23 cellular contexts compared by ENCODE assay signal in the genomic region with DNA sequence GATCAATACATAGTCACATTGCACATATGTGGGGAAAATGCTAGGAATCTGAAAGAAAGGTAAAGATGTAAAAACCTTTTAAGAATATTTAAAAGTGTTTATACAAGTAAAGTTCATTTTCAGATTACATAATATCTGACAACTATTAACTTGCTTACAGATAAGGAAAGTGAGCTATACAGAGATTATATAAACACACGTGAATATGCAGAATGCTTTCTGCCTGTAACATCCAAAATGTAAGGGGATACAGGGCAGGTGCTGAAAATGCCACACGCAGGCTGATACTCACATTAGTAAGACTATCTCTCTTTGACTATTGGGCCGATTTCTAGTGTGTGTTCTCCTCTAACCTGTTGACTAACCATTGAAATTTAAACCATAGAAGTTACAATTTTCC. TPM values are rescaled to one million over a fixed set of nuclear protein-coding genes. Genes with fewer than 3 reads are reported as not detected.
A peak's percentile ranks its signal among the peaks of the same experiment; 100 is the strongest.
DNase-seq lines count a peak whose midpoint lies in the region; ATAC-seq and TF ChIP-seq lines count a peak whose summit lies in the region.
"Had no signal": no experiment of that assay in that cellular context is flagged by ENCODE, and none has a peak within 500 bp of the region (broad histone marks: within the 10 kb centered on the region; RNA-seq: fewer than 3 reads in every experiment).

No MANE protein-coding gene starts in this region.

- no peak overlapping the region for H2AK5ac ChIP-seq in IMR-90 (ENCODE audit: low read depth, low read length)

- ATAC-seq in IMR-90 (ENCODE audit: low read depth) (peak; percentile 53; the same call in 1 of the 2 replicates), left lobe of liver (peak; percentile 47), HG03175 (IDR thresholded peaks at IDR 0.05; ENCODE audit: unreplicated experiment) (no peak)
- ATAC-seq: GM23338, Panc1 had no signal

- H3K4me3 Mint-ChIP-seq in activated naive CD4-positive, alpha-beta T cell treated with anti-CD3 and anti-CD28 coated beads, Interleukin-2, amount 10 ng/mL, durations not matched to agents 7 days and 5 days: no peak overlapping the region
- H3K4me3 Mint-ChIP-seq: CD8-positive, alpha-beta memory T cell; GM23338 had no signal

- H3K4me1 Mint-ChIP-seq in activated naive CD4-positive, alpha-beta T cell treated with anti-CD3 and anti-CD28 coated beads, Interleukin-2, amount 10 ng/mL, durations not matched to agents 7 days and 5 days: peaks cover 6% of the 10 kb centered on the region
- H3K4me1 Mint-ChIP-seq: GM23338 had no signal

- H3K14ac ChIP-seq in IMR-90 (replicated peaks; ENCODE audit: low read depth, low read length): no peak overlapping the region

- CTCF ChIA-PET in IMR-90 (lab: Yijun Ruan, JAX): no interaction called here
- CTCF ChIA-PET in activated naive CD4-positive, alpha-beta T cell treated with anti-CD3 and anti-CD28 coated beads, Interleukin-2, amount 10 ng/mL, durations not matched to agents 7 days and 5 days (lab: Charles Lee): no interaction called here

- no peak overlapping the region for H2BK5ac ChIP-seq in IMR-90 (ENCODE audit: low read depth, low read length, poor library complexity, severe bottlenecking)

- no peak overlapping the region for H3K18ac ChIP-seq in IMR-90 (ENCODE audit: low read depth, low read length)

- no peak overlapping the region for H2BK15ac ChIP-seq in IMR-90 (ENCODE audit: low read depth, low read length)

- peaks cover 13% of the 10 kb centered on the region for H3K9me3 Mint-ChIP-seq in activated naive CD4-positive, alpha-beta T cell treated with anti-CD3 and anti-CD28 coated beads, Interleukin-2, amount 10 ng/mL, durations not matched to agents 7 days and 5 days

- H3K9me1 ChIP-seq in IMR-90 (ENCODE audit: insufficient read depth, low read length): peaks cover 6% of the 10 kb centered on the region

- no peak overlapping the region for H3K4ac ChIP-seq in IMR-90 (ENCODE audit: low read depth, low read length)

- H3K36me3 Mint-ChIP-seq in activated naive CD4-positive, alpha-beta T cell treated with anti-CD3 and anti-CD28 coated beads, Interleukin-2, amount 10 ng/mL, durations not matched to agents 7 days and 5 days: peaks cover 66% of the 10 kb centered on the region

- H2AK9ac ChIP-seq in IMR-90 (replicated peaks; ENCODE audit: low read depth, low read length, poor library complexity): no peak overlapping the region

- TF ChIP-seq CTCF in 22Rv1 (IDR thresholded peaks at IDR 0.05): no peak
- TF ChIP-seq CTCF in IMR-90 (conservative IDR thresholded peaks at IDR 0.05; ENCODE audit: low read depth, low read length): no peak
- no peak for TF ChIP-seq CTCF in Peyer's patch (IDR thresholded peaks at IDR 0.05)

- no CpG with 5 or more reads among the region's 3 CpGs for WGBS in IMR-90 (ENCODE audit: extremely low coverage in 2 of 2, insufficient read length in 1 of 2), 2 experiments

- in situ Hi-C loops in IMR-90 (cut with MboI; ENCODE audit: low sequenced_read_pairs): no loop called here

- DNase-seq in IMR-90 (peak; percentile 36), Peyer's patch (no peak), left lobe of liver (ENCODE audit: low spot score) (no peak), T-helper 9 cell (no peak), NCI-H1694 treated with DMSO at 0.1 percent for 48 hours (lab: John Stamatoyannopoulos, UW) (no peak)
- DNase-seq in activated naive CD4-positive, alpha-beta T cell treated with anti-CD3 and anti-CD28 coated beads, Interleukin-2, amount 10 ng/mL, durations not matched to agents 7 days and 5 days: no peak
- DNase-seq: AML-193; C1 segment of cervical spinal cord; CD8-positive, alpha-beta memory T cell; Kasumi-1; MG63; NCI-H1417; NCI-H187 treated with DMSO at 0.1 percent for 48 hours; NCI-H226; NCI-H524; NCI-H774; NK-92 treated with Interleukin-12 subunit alpha and Interleukin-12 subunit beta, amount 100 ng/mL, for 24 hours; SJCRH30 had no signal

- no peaks in the 10 kb centered on the region for H3K27me3 Mint-ChIP-seq in activated naive CD4-positive, alpha-beta T cell treated with anti-CD3 and anti-CD28 coated beads, Interleukin-2, amount 10 ng/mL, durations not matched to agents 7 days and 5 days

- H4K20me1 ChIP-seq in IMR-90 (ENCODE audit: insufficient read depth, low read length): no peaks in the 10 kb centered on the region; the same call in 1 of the 2 replicates

- dilution Hi-C loops in IMR-90 (cut with HindIII; ENCODE audit: low sequenced_read_pairs, unreplicated experiment): no loop called here

- H3K27me3 ChIP-seq in IMR-90 (ENCODE audit: control insufficient read depth, insufficient read depth, low read length) (no peaks in the 10 kb centered on the region), Peyer's patch (no peaks in the 10 kb centered on the region)
- H3K27me3 ChIP-seq: MG63, SJCRH30 had no signal

- H3K36me3 ChIP-seq in IMR-90 (ENCODE audit: control insufficient read depth, insufficient read depth, low read length) (peaks cover 10% of the 10 kb centered on the region), Peyer's patch (peaks cover 0 to 1% (median 0%) of the 10 kb centered on the region in 3 donors)
- H3K36me3 ChIP-seq: HAP-1, MG63 had no signal

- no peak for TF ChIP-seq POLR2A in IMR-90 (IDR thresholded peaks at IDR 0.05; ENCODE audit: low read depth, low read length)
- TF ChIP-seq POLR2A in Peyer's patch (IDR thresholded peaks at IDR 0.05): no peak

- no peak overlapping the region for H3K27ac Mint-ChIP-seq in activated naive CD4-positive, alpha-beta T cell treated with anti-CD3 and anti-CD28 coated beads, Interleukin-2, amount 10 ng/mL, durations not matched to agents 7 days and 5 days
- H3K27ac Mint-ChIP-seq: GM23338 had no signal

- BruUV-seq in IMR-90 (replicated peaks; lab: Mats Ljungman, UMichigan): no TSS peak

- peak overlapping the region; percentile 96 for H3K27ac ChIP-seq in 22Rv1
- no peak overlapping the region for H3K27ac ChIP-seq in IMR-90 (ENCODE audit: insufficient read depth, low read length)
- peak overlapping the region in 3 of 4 donors; percentile 4 to 70 (median 66) for H3K27ac ChIP-seq in Peyer's patch
- H3K27ac ChIP-seq: SJCRH30 had no signal

- H3K4me3 ChIP-seq in IMR-90 (ENCODE audit: insufficient read depth, low read depth, low read length) (no peak overlapping the region), Peyer's patch (no peak overlapping the region)
- H3K4me3 ChIP-seq: GM23338, HAP-1, MG63, SJCRH30 had no signal

- H3K79me1 ChIP-seq in IMR-90 (ENCODE audit: low read depth in 1 of 2, low read length in 2 of 2): peaks cover 3 to 17% of the 10 kb centered on the region in 2 experiments; a peak in 2 of 4 replicates

- no peak overlapping the region for H2AFZ ChIP-seq in IMR-90 (replicated peaks; ENCODE audit: low read length, poor library complexity)
- H2AFZ ChIP-seq: GM23338 had no signal

- H2BK120ac ChIP-seq in IMR-90 (ENCODE audit: low read depth, low read length): no peak overlapping the region

- no peak overlapping the region for H4K5ac ChIP-seq in IMR-90 (ENCODE audit: low read depth, low read length)

- no peak overlapping the region for H3K23ac ChIP-seq in IMR-90 (ENCODE audit: low read depth, low read length)

- H4K8ac ChIP-seq in IMR-90 (ENCODE audit: low read depth in 2 of 2, low read length in 2 of 2): no peak overlapping the region

- H2BK20ac ChIP-seq in IMR-90 (ENCODE audit: low read depth, low read length): no peak overlapping the region

- no peak overlapping the region for H3K56ac ChIP-seq in IMR-90 (ENCODE audit: extremely low read depth, insufficient read depth, low read length)

- TF ChIP-seq RAD21 in IMR-90 (IDR thresholded peaks at IDR 0.05; ENCODE audit: low read length): no peak

- no peak overlapping the region for H3K4me2 ChIP-seq in IMR-90 (ENCODE audit: low read depth, low read length)
- H3K4me2 ChIP-seq: GM23338 had no signal

- POLR2A ChIA-PET in IMR-90 (lab: Charles Lee; ENCODE audit: unreplicated experiment): no interaction called here

- no peak overlapping the region for H4K91ac ChIP-seq in IMR-90 (ENCODE audit: insufficient read depth, low read depth, low read length)

- H3K9me3 ChIP-seq in IMR-90 (ENCODE audit: control insufficient read depth, insufficient read depth, low read length) (peaks cover 2% of the 10 kb centered on the region; the same call in 1 of the 2 replicates), Peyer's patch (no peaks in the 10 kb centered on the region)
- H3K9me3 ChIP-seq: SJCRH30 had no signal

- H3K4me1 ChIP-seq in IMR-90 (ENCODE audit: control insufficient read depth, insufficient read depth, low read length): peaks cover 5% of the 10 kb centered on the region; the same call in 1 of the 2 replicates
- H3K4me1 ChIP-seq in Peyer's patch: peaks cover 0 to 20% (median 0%) of the 10 kb centered on the region in 4 donors
- H3K4me1 ChIP-seq: HAP-1, SJCRH30 had no signal

- H3K9ac ChIP-seq in IMR-90 (ENCODE audit: low read depth, low read length): no peak overlapping the region

- intact Hi-C loops in IMR-90 (cut with micrococcal nuclease): no loop called here

TF ChIP-seq in IMR-90, 13 proteins besides CTCF, POLR2A, EP300 and RAD21 (continues in another document):
- TF ChIP-seq RCOR1 (IDR thresholded peaks at IDR 0.05; ENCODE audit: insufficient replicate concordance, low read length) (no peak), MXI1 (IDR thresholded peaks at IDR 0.05; ENCODE audit: borderline replicate concordance, low read depth, low read length) (no peak), MAFK (IDR thresholded peaks at IDR 0.05; ENCODE audit: low read depth, low read length) (no peak), CHD1 (IDR thresholded peaks at IDR 0.05; ENCODE audit: low read depth, low read length) (no peak), CEBPB (IDR thresholded peaks at IDR 0.05; ENCODE audit: low read depth, low read length) (no peak), SMC3 (IDR thresholded peaks at IDR 0.05; ENCODE audit: low read depth, low read length) (no peak), FOS (IDR thresholded peaks at IDR 0.05; ENCODE audit: low read depth, low read length) (no peak), RFX5 (IDR thresholded peaks at IDR 0.05; ENCODE audit: low read depth, low read length) (no peak)
- TF ChIP-seq, protein P1, sequence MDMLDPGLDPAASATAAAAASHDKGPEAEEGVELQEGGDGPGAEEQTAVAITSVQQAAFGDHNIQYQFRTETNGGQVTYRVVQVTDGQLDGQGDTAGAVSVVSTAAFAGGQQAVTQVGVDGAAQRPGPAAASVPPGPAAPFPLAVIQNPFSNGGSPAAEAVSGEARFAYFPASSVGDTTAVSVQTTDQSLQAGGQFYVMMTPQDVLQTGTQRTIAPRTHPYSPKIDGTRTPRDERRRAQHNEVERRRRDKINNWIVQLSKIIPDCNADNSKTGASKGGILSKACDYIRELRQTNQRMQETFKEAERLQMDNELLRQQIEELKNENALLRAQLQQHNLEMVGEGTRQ (IDR thresholded peaks at IDR 0.05; ENCODE audit: low read depth, low read length): no peak

RNA-seq across cellular contexts. Expression of a gene that starts 17.9 kb away (rescaled TPM):
- 0.28 and 0.36 TPM in 2 replicates for total RNA-seq in IMR-90 (2012; rRNA removed)
- 0.19 TPM in 2 replicates for polyA plus RNA-seq in IMR-90 (2012; rRNA removed)
- polyA plus RNA-seq in IMR-90 (2012; cell fraction: cytosol; rRNA removed): 0.18 and 0.22 TPM in 2 replicates
- polyA plus RNA-seq in IMR-90 (2012; cell fraction: nucleus; rRNA removed; ENCODE audit: low replicate concordance): 0.24 and 0.40 TPM in 2 replicates
- 10 to 100 TPM; 16.5 to 47.1 (median 38.8) TPM for total RNA-seq in Peyer's patch
- 18.1 TPM for total RNA-seq in left lobe of liver

Comparison
In these comparisons a context has a peak if more than half of its experiments do, and no peak if none do; other contexts are left out.
1. RNA of a gene that starts 17.9 kb away (total RNA-seq): 16.5 to 47.1 TPM in Peyer's patch and 18.1 TPM in left lobe of liver (single experiment); 0.28 to 0.36 TPM in IMR-90; every median in the first group is over 10 times any median in the second.